Comparison of ENCODE assay signal across 8 cellular contexts in genomic region chr2:121297217-121297830, GRCh38. TPM values are rescaled to one million over a fixed set of nuclear protein-coding genes. Genes with fewer than 3 reads are reported as not detected.
A peak's percentile ranks its signal among the peaks of the same experiment; 100 is the strongest.
DNase-seq lines count a peak whose midpoint lies in the region; ATAC-seq and TF ChIP-seq lines count a peak whose summit lies in the region.

No MANE protein-coding gene starts in this region.

- H3K4me3 ChIP-seq in GM23338 = no peak overlapping the region
- no peak overlapping the region for H3K4me3 ChIP-seq in breast epithelium
- no peak overlapping the region for H3K4me3 ChIP-seq in lower lobe of right lung

- no peaks in the 10 kb centered on the region for H3K27me3 ChIP-seq in GM23338 (ENCODE audit: insufficient read depth)
- H3K27me3 ChIP-seq in breast epithelium = no peaks in the 10 kb centered on the region
- no peaks in the 10 kb centered on the region for H3K27me3 ChIP-seq in lower lobe of right lung (ENCODE audit: low read depth)

- no peaks in the 10 kb centered on the region for H3K79me2 ChIP-seq in GM23338 (replicated peaks; ENCODE audit: insufficient read depth)

- H3K27me3 Mint-ChIP-seq in GM23338 (ENCODE audit: insufficient read depth, low read depth, poor library complexity) (peaks cover 3% of the 10 kb centered on the region), immature natural killer cell (ENCODE audit: low read depth in 3 of 3) (peaks cover 2 to 8% (median 2%) of the 10 kb centered on the region in 3 donors)

- intact Hi-C loops in breast epithelium (cut with DNase I; ENCODE audit: low total_unique reads) (no loop called here), lower lobe of right lung (cut with DNase I) (no loop called here)

- no peak overlapping the region for H3K4me2 ChIP-seq in GM23338

- no peak overlapping the region; the same call in 1 of the 2 replicates for H2AFZ ChIP-seq in GM23338

- H3K9me2 ChIP-seq in GM23338 (ENCODE audit: insufficient read depth) = 0 out of 2 replicates have a peak, but pooled peaks cover 7% of the 10 kb centered on the region

- no peak overlapping the region for H3K4me3 Mint-ChIP-seq in GM23338
- H3K4me3 Mint-ChIP-seq in immature natural killer cell = no peak overlapping the region

- H3K36me3 ChIP-seq in GM23338 (ENCODE audit: insufficient read depth) (no peaks in the 10 kb centered on the region), breast epithelium (no peaks in the 10 kb centered on the region), lower lobe of right lung (no peaks in the 10 kb centered on the region)

- no peak overlapping the region for H3K27ac ChIP-seq in GM23338 (ENCODE audit: low read depth)
- H3K27ac ChIP-seq in breast epithelium = no peak overlapping the region
- no peak overlapping the region for H3K27ac ChIP-seq in lower lobe of right lung

- H3K4me1 ChIP-seq in GM23338 (ENCODE audit: insufficient read depth) = no peaks in the 10 kb centered on the region
- H3K4me1 ChIP-seq in breast epithelium = no peaks in the 10 kb centered on the region
- no peaks in the 10 kb centered on the region for H3K4me1 ChIP-seq in lower lobe of right lung

- H3K27ac Mint-ChIP-seq in GM23338 (no peak overlapping the region), immature natural killer cell (no peak overlapping the region)

- H3K9me3 ChIP-seq in breast epithelium = no peaks in the 10 kb centered on the region
- H3K9me3 ChIP-seq in lower lobe of right lung = no peaks in the 10 kb centered on the region

- peak; percentile 39 for DNase-seq in COLO829 (ENCODE audit: low spot score)
- peak; percentile 78 for DNase-seq in GM23338 (ENCODE audit: low spot score)
- peak; percentile 71 for DNase-seq in NCI-H345 treated with DMSO at 0.1 percent for 48 hours (lab: John Stamatoyannopoulos, UW; ENCODE audit: unreplicated experiment)
- peak in 1 of 2 donors; percentile 5 for DNase-seq in breast epithelium (ENCODE audit: low spot score in 2 of 2)
- DNase-seq in lower lobe of right lung = no peak
- DNase-seq in immature natural killer cell = no peak
- DNase-seq in activated gamma-delta T cell (lab: John Stamatoyannopoulos, UW) = no peak

- H3F3A ChIP-seq in GM23338 (replicated peaks; ENCODE audit: low read depth) = no peaks in the 10 kb centered on the region

- H3K36me3 Mint-ChIP-seq in GM23338 (ENCODE audit: low read depth) (no peaks in the 10 kb centered on the region), immature natural killer cell (no peaks in the 10 kb centered on the region)

- TF ChIP-seq CTCF in GM23338 (conservative IDR thresholded peaks at IDR 0.05; ENCODE audit: low read depth in 2 of 2) (peak; percentile 69 to 72), breast epithelium (IDR thresholded peaks at IDR 0.05) (peak in 2 of 3 donors; percentile 22 to 44), lower lobe of right lung (IDR thresholded peaks at IDR 0.05) (peak; percentile 60)

- peak; percentile 96 for ATAC-seq in GM23338
- ATAC-seq in lower lobe of right lung = peak; percentile 55 to 71
- no peak for ATAC-seq in HG03095 (IDR thresholded peaks at IDR 0.05; ENCODE audit: unreplicated experiment)

- no peaks in the 10 kb centered on the region; the same call in 2 of the 3 replicates for H3K9me3 Mint-ChIP-seq in GM23338
- H3K9me3 Mint-ChIP-seq in immature natural killer cell = no peaks in the 10 kb centered on the region

- no peak for TF ChIP-seq POLR2A in breast epithelium (IDR thresholded peaks at IDR 0.05)

- H3K4me1 Mint-ChIP-seq in GM23338 (no peaks in the 10 kb centered on the region), immature natural killer cell (peaks cover 0 to 2% of the 10 kb centered on the region in 2 donors)

- no peaks in the 10 kb centered on the region for H4K20me1 ChIP-seq in GM23338 (replicated peaks; ENCODE audit: insufficient read depth)

TF ChIP-seq in GM23338, 12 proteins besides CTCF, POLR2A, EP300 and RAD21 (continues in another document):
- TF ChIP-seq NANOG (IDR thresholded peaks at IDR 0.05; ENCODE audit: borderline replicate concordance) (no peak), POLR2AphosphoS5 (IDR thresholded peaks at IDR 0.05; ENCODE audit: low read depth) (no peak), JUNB (IDR thresholded peaks at IDR 0.05; ENCODE audit: unreplicated experiment) (no peak), EZH2 (IDR thresholded peaks at IDR 0.05; ENCODE audit: low read depth, unreplicated experiment) (no peak), ZNF462 (CRISPR knock-in tag; IDR thresholded peaks at IDR 0.05) (no peak), EZH2phosphoT487 (IDR thresholded peaks at IDR 0.05; ENCODE audit: unreplicated experiment) (no peak), CREB1 (CRISPR knock-in tag; IDR thresholded peaks at IDR 0.05; ENCODE audit: low read depth) (no peak), ZNF331 (CRISPR knock-in tag; IDR thresholded peaks at IDR 0.05; ENCODE audit: low read depth) (no peak), ZNF114 (CRISPR knock-in tag; IDR thresholded peaks at IDR 0.05) (no peak)

RNA-seq across cellular contexts. Expression of gene TFCP2L1, which starts 12.3 kb away (rescaled TPM):
- total RNA-seq in GM23338 (2014; rRNA removed; shearing (Covaris generic)) = 4.5 and 6.4 TPM in 2 replicates
- 0.94 and 1.2 TPM in 2 replicates for polyA plus RNA-seq in GM23338 (2016; fragmentation: Nextera tagmentation; extraction: Ambion mirVana)
- total RNA-seq in breast epithelium = 10 to 100 TPM in 1 of 3 donors, 1 to 10 TPM in 2; 7.5 to 90.3 (median 8.3) TPM
- total RNA-seq in lower lobe of right lung = 19.2 TPM
- under 1 TPM in 2 of 3 donors, not detected in 1; 0.02 to 0.14 TPM for polyA plus RNA-seq in immature natural killer cell

Comparison
In these comparisons a context has a peak if more than half of its experiments do, and no peak if none do; other contexts are left out.
1. DNase-seq: peak in COLO829 (single experiment), GM23338 (single experiment) and NCI-H345 treated with DMSO at 0.1 percent for 48 hours (single experiment); none in lower lobe of right lung (single experiment), immature natural killer cell (0 of 3) and activated gamma-delta T cell (single experiment).
2. Peak in every context shown above with its lines, with median percentiles within 50 percentile points of each other: CTCF ChIP-seq.